In the genomic region with DNA sequence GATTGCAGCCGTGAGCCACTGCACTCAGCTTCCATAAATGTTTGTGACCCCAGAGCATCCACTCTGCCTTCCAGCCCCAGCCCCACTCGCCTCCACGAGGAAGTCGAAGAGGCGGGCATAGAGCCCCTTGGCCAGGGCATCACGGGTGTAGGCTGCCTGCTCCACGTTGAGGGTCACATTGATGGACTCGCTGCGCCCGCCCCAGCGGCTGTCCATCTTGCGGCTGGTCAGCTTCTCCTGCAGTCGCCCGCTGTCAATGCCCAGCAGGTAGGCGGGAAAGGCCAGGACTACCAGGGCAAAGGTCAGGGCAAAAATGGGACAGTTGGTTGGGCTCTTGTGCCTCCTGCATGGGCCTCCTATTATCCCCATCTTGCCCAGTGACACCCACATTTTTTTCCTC, we compare ENCODE assay signal across 21 cellular contexts. TPM values are rescaled to one million over a fixed set of nuclear protein-coding genes. Genes with fewer than 3 reads are reported as not detected.
DNase-seq lines count a peak whose midpoint lies in the region; ATAC-seq and TF ChIP-seq lines count a peak whose summit lies in the region.
"Had no signal": no experiment of that assay in that cellular context is flagged by ENCODE, and none has a peak within 500 bp of the region (broad histone marks: within the 10 kb centered on the region; RNA-seq: fewer than 3 reads in every experiment).

No MANE protein-coding gene starts in this region.

- H3K4me3 Mint-ChIP-seq in activated CD4-positive, alpha-beta T cell treated with anti-CD3 and anti-CD28 coated beads, Interleukin-2, amount 10 ng/mL, durations not matched to agents 7 days and 5 days: no peak overlapping the region
- no peak overlapping the region for H3K4me3 Mint-ChIP-seq in T-helper 17 cell
- H3K4me3 Mint-ChIP-seq: B cell; CD4-positive, CD25-positive, alpha-beta regulatory T cell; CD8-positive, alpha-beta T cell; GM23338; H9 had no signal

- peaks cover 100% of the 10 kb centered on the region for H3K36me3 ChIP-seq in neutrophil

- H3K4me1 Mint-ChIP-seq in activated CD4-positive, alpha-beta T cell treated with anti-CD3 and anti-CD28 coated beads, Interleukin-2, amount 10 ng/mL, durations not matched to agents 7 days and 5 days: peaks cover 6% of the 10 kb centered on the region
- peaks cover 5% of the 10 kb centered on the region for H3K4me1 Mint-ChIP-seq in T-helper 17 cell
- H3K4me1 Mint-ChIP-seq: B cell had no signal

- H3K36me3 Mint-ChIP-seq in activated CD4-positive, alpha-beta T cell treated with anti-CD3 and anti-CD28 coated beads, Interleukin-2, amount 10 ng/mL, durations not matched to agents 7 days and 5 days (ENCODE audit: low read depth): peaks cover 69% of the 10 kb centered on the region
- peaks cover 12% of the 10 kb centered on the region for H3K36me3 Mint-ChIP-seq in T-helper 17 cell (ENCODE audit: low read depth)

- H3K27me3 Mint-ChIP-seq in activated CD4-positive, alpha-beta T cell treated with anti-CD3 and anti-CD28 coated beads, Interleukin-2, amount 10 ng/mL, durations not matched to agents 7 days and 5 days: no peaks in the 10 kb centered on the region
- no peaks in the 10 kb centered on the region for H3K27me3 Mint-ChIP-seq in T-helper 17 cell
- H3K27me3 Mint-ChIP-seq: B cell; CD4-positive, CD25-positive, alpha-beta regulatory T cell had no signal

- peak overlapping the region; percentile 60 for H3K27ac Mint-ChIP-seq in activated CD4-positive, alpha-beta T cell treated with anti-CD3 and anti-CD28 coated beads, Interleukin-2, amount 10 ng/mL, durations not matched to agents 7 days and 5 days
- H3K27ac Mint-ChIP-seq in T-helper 17 cell: peak overlapping the region; percentile 47
- H3K27ac Mint-ChIP-seq: B cell; CD4-positive, CD25-positive, alpha-beta regulatory T cell; CD8-positive, alpha-beta T cell; GM23338 had no signal

- H3K27me3 ChIP-seq in neutrophil: no peaks in the 10 kb centered on the region
- H3K27me3 ChIP-seq: BLaER1 had no signal

- no peaks in the 10 kb centered on the region for H3K9me3 Mint-ChIP-seq in activated CD4-positive, alpha-beta T cell treated with anti-CD3 and anti-CD28 coated beads, Interleukin-2, amount 10 ng/mL, durations not matched to agents 7 days and 5 days
- H3K9me3 Mint-ChIP-seq: CD4-positive, CD25-positive, alpha-beta regulatory T cell; CD8-positive, alpha-beta T cell; GM23338; H9 had no signal

- no peak for DNase-seq in activated CD4-positive, alpha-beta T cell treated with anti-CD3 and anti-CD28 coated beads, Interleukin-2, amount 10 ng/mL, durations not matched to agents 7 days and 5 days
- DNase-seq in activated CD4-positive, alpha-beta T cell treated with anti-CD3 and anti-CD28 coated beads for 48 hours: no peak
- DNase-seq in T-helper 17 cell (no peak), D341Med (ENCODE audit: low spot score) (no peak)
- DNase-seq: Caco-2; CD4-positive, CD25-positive, alpha-beta regulatory T cell; CD8-positive, alpha-beta T cell; DMS 273 treated with DMSO at 0.1 percent for 48 hours; DMS79; EL; GDM1; H9 had no signal

- H3K9me3 ChIP-seq in T-helper 17 cell (ENCODE audit: control insufficient read depth, low read length, poor library complexity, severe bottlenecking) (no peaks in the 10 kb centered on the region), neutrophil (no peaks in the 10 kb centered on the region)
- H3K9me3 ChIP-seq: BLaER1, Caco-2 had no signal

- H3K27ac ChIP-seq in neutrophil: peak overlapping the region; percentile 38
- H3K27ac ChIP-seq: 22Rv1, BLaER1, C4-2B had no signal

- POLR2A ChIA-PET in activated CD4-positive, alpha-beta T cell treated with anti-CD3 and anti-CD28 coated beads, Interleukin-2, amount 10 ng/mL, durations not matched to agents 7 days and 5 days (lab: Charles Lee): no interaction called here

- CTCF ChIA-PET in activated CD4-positive, alpha-beta T cell treated with anti-CD3 and anti-CD28 coated beads, Interleukin-2, amount 10 ng/mL, durations not matched to agents 7 days and 5 days (lab: Charles Lee): interaction anchor here (1.3 kb wide), 1 partner anchor 28 kb away, joined by 5 read pairs; no protein-coding TSS in a partner anchor

- ATAC-seq in T-helper 17 cell (no peak), HG02642 (IDR thresholded peaks at IDR 0.05; ENCODE audit: poor library complexity, unreplicated experiment) (no peak)
- ATAC-seq: CD8-positive, alpha-beta T cell; GM12878; GM23338 had no signal

- no peak overlapping the region for H3K4me3 ChIP-seq in neutrophil (ENCODE audit: low read depth in 1 of 2, low read length in 1 of 2)
- H3K4me3 ChIP-seq: BLaER1, GM12878, GM23338 had no signal

- no peak for TF ChIP-seq CTCF in neutrophil (IDR thresholded peaks at IDR 0.05)

- H3K4me1 ChIP-seq in neutrophil (ENCODE audit: control insufficient read depth in 1 of 2, insufficient read depth in 1 of 2, low read depth in 1 of 2, low read length in 1 of 2): no peaks in the 10 kb centered on the region
- H3K4me1 ChIP-seq: Caco-2 had no signal

RNA-seq across cellular contexts. Expression of a gene that starts 27.2 kb away (rescaled TPM):
- total RNA-seq in activated CD4-positive, alpha-beta T cell treated with anti-CD3 and anti-CD28 coated beads, Interleukin-2, amount 10 ng/mL, durations not matched to agents 7 days and 5 days: 100 to 1,000 TPM; 359 to 366 TPM
- total RNA-seq in T-helper 17 cell: 100 to 1,000 TPM; 270 to 305 TPM

RNA-seq across cellular contexts. Expression of a gene that starts 36.1 kb away (rescaled TPM):
- total RNA-seq in activated CD4-positive, alpha-beta T cell treated with anti-CD3 and anti-CD28 coated beads, Interleukin-2, amount 10 ng/mL, durations not matched to agents 7 days and 5 days: 10 to 100 TPM; 46.8 to 47.3 TPM
- total RNA-seq in T-helper 17 cell: 10 to 100 TPM; 45.1 to 46.2 TPM

RNA-seq across cellular contexts. Expression of a gene that starts 47.6 kb away (rescaled TPM):
- 1 to 10 TPM; 3.8 to 6.7 TPM for total RNA-seq in activated CD4-positive, alpha-beta T cell treated with anti-CD3 and anti-CD28 coated beads, Interleukin-2, amount 10 ng/mL, durations not matched to agents 7 days and 5 days
- total RNA-seq in T-helper 17 cell: 1 to 10 TPM; 5.2 to 7.4 TPM
- total RNA-seq: Caco-2, H4 had no signal
